Comparison of ENCODE assay signal across 17 cellular contexts in the genomic region with DNA sequence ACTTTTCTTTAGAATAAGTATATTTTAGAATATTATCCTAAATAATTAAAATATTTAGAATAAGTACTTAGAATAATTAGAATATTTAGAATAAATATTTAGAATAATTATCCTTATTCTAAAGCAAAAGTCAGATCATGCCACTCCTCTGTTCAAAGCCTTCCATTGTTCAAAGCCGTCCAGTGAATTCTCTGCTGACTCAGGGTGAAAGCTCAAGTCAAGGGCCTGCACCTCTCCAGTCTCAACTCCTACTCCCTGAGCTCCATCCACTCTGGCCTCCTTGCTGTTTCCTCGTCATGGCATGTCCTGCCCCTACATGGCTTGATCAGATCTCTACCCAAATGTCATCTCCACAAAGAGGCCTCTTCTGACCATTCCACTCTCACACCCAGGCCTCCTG.
"Had no signal": no experiment of that assay in that cellular context is flagged by ENCODE, and none has a peak within 500 bp of the region (broad histone marks: within the 10 kb centered on the region; RNA-seq: fewer than 3 reads in every experiment).

No MANE protein-coding gene starts in this region.

- H3K27ac Mint-ChIP-seq: activated B cell treated with CpG ODN at 0.5 μM for 24 hours; activated CD4-positive, alpha-beta T cell treated with anti-CD3 and anti-CD28 coated beads, Interleukin-2, amount 10 ng/mL, durations not matched to agents 24 days and 14 days; activated naive CD4-positive, alpha-beta T cell treated with anti-CD3 and anti-CD28 coated beads for 36 hours; activated T-helper 17 cell treated with anti-CD3 and anti-CD28 coated beads, Interleukin-2, amount 50 U/mL, for 72 hours; dendritic cell treated with granulocyte-macrophage colony-stimulating factor and Interleukin-4, amounts not matched to agents 40 ng/mL and 50 ng/mL, for 4 days; T-helper 1 cell treated with Interleukin-12 subunit alpha and Interleukin-12 subunit beta and Interleukin-4 antibody, amounts not matched to agents 30 μg/mL and 1 μg/mL, for 36 hours had no signal

- H3K27me3 Mint-ChIP-seq: activated B cell treated with CpG ODN at 0.5 μM for 24 hours; activated CD4-positive, alpha-beta T cell treated with anti-CD3 and anti-CD28 coated beads, Interleukin-2, amount 10 ng/mL, durations not matched to agents 24 days and 14 days; activated T-helper 17 cell treated with anti-CD3 and anti-CD28 coated beads, Interleukin-2, amount 50 U/mL, for 72 hours; dendritic cell treated with granulocyte-macrophage colony-stimulating factor and Interleukin-4, amounts not matched to agents 40 ng/mL and 50 ng/mL, for 4 days; effector memory CD8-positive, alpha-beta T cell had no signal

- H3K4me3 ChIP-seq: psoas muscle, sigmoid colon, testis had no signal

- DNase-seq: activated B cell treated with CpG ODN at 0.5 μM for 24 hours; activated CD4-positive, alpha-beta T cell treated with anti-CD3 and anti-CD28 coated beads, Interleukin-2, amount 10 ng/mL, durations not matched to agents 24 days and 14 days; activated naive CD4-positive, alpha-beta T cell treated with anti-CD3 and anti-CD28 coated beads for 36 hours; effector memory CD8-positive, alpha-beta T cell; glutamatergic neuron; immature natural killer cell; left colon; occipital lobe; psoas muscle; sigmoid colon; stimulated activated CD4-positive, alpha-beta T cell treated with anti-CD3 and anti-CD28 coated beads, Interleukin-12 subunit alpha, Interleukin-12 subunit beta, amount 100 ng/mL, for 4 hours; stimulated activated naive CD8-positive, alpha-beta T cell treated with anti-CD3 and anti-CD28 coated beads, Interleukin-15, Interleukin-2, amounts not matched to agents 100 U/mL and 50 U/mL, for 24 hours; testis had no signal

- H3K9me3 ChIP-seq: psoas muscle, sigmoid colon, testis had no signal

- H3K4me3 Mint-ChIP-seq: activated B cell treated with CpG ODN at 0.5 μM for 24 hours; activated CD4-positive, alpha-beta T cell treated with anti-CD3 and anti-CD28 coated beads, Interleukin-2, amount 10 ng/mL, durations not matched to agents 24 days and 14 days; activated naive CD4-positive, alpha-beta T cell treated with anti-CD3 and anti-CD28 coated beads for 36 hours; activated T-helper 17 cell treated with anti-CD3 and anti-CD28 coated beads, Interleukin-2, amount 50 U/mL, for 72 hours; dendritic cell treated with granulocyte-macrophage colony-stimulating factor and Interleukin-4, amounts not matched to agents 40 ng/mL and 50 ng/mL, for 4 days; effector memory CD8-positive, alpha-beta T cell; immature natural killer cell; nephron; T-helper 1 cell treated with Interleukin-12 subunit alpha and Interleukin-12 subunit beta and Interleukin-4 antibody, amounts not matched to agents 30 μg/mL and 1 μg/mL, for 36 hours had no signal

- H3K27ac ChIP-seq: psoas muscle, sigmoid colon had no signal

- H3K36me3 ChIP-seq: sigmoid colon had no signal

- H3K27me3 ChIP-seq: sigmoid colon, testis had no signal

- H3K4me1 ChIP-seq: psoas muscle had no signal

- H3K9me3 Mint-ChIP-seq: activated B cell treated with CpG ODN at 0.5 μM for 24 hours; activated naive CD4-positive, alpha-beta T cell treated with anti-CD3 and anti-CD28 coated beads for 36 hours; activated T-helper 17 cell treated with anti-CD3 and anti-CD28 coated beads, Interleukin-2, amount 50 U/mL, for 72 hours; dendritic cell treated with granulocyte-macrophage colony-stimulating factor and Interleukin-4, amounts not matched to agents 40 ng/mL and 50 ng/mL, for 4 days; immature natural killer cell; nephron; T-helper 1 cell treated with Interleukin-12 subunit alpha and Interleukin-12 subunit beta and Interleukin-4 antibody, amounts not matched to agents 30 μg/mL and 1 μg/mL, for 36 hours had no signal
